In the genomic region with DNA sequence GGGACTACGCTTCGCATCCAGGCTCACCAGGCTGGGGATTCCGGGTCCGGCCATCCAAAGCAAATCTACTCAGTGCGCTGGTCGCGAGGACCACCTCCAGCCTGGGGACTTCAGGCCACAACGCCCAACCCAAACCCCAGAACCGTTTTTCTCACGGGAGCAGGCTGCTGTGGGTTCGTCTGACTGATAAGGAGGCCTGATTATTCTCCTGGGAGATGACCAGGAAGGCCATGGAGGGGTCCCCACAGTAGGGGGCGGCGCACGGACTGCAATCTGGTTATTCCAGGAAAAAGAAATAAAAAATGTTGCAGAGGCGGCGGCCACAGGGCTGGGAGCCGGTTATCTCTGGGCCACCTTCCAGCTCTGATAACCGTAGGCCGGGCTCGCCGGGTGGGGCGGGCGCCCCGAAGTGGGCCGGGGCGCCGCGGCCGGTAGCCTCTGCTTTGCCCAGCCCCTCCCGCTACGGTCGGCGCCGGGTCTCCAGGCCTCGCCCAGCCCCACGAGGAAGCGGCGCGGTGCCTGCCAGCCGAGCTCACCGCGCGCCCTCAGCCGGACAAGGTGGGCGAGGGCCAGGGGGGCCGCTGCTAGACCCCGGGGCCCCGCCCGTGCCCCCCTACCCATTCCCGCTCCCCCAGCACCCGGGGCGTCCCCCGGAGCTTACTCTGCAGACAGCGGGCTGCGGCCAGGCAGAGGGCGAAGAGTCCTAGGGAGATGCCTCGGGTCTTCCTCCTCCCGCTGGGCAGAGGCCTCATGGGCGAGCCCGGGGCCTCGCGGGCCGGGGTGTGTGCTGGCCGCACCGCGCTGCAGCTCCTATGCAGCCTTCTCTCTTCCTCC, we compare ENCODE assay signal across 9 cellular contexts. TPM values are rescaled to one million over a fixed set of nuclear protein-coding genes. Genes with fewer than 3 reads are reported as not detected.
DNase-seq lines count a peak whose midpoint lies in the region; ATAC-seq and TF ChIP-seq lines count a peak whose summit lies in the region.
"Had no signal": no experiment of that assay in that cellular context is flagged by ENCODE, and none has a peak within 500 bp of the region (broad histone marks: within the 10 kb centered on the region; RNA-seq: fewer than 3 reads in every experiment).

No MANE protein-coding gene starts in this region.

- no peak overlapping the region for H3K27ac Mint-ChIP-seq in progenitor cell of endocrine pancreas
- H3K27ac Mint-ChIP-seq: activated naive CD8-positive, alpha-beta T cell treated with anti-CD3 and anti-CD28 coated beads, Interleukin-2, amount 10 ng/mL, durations not matched to agents 7 days and 5 days had no signal

- no peak for ATAC-seq in GM18909 (IDR thresholded peaks at IDR 0.05; ENCODE audit: poor library complexity, unreplicated experiment)
- no peak for ATAC-seq in HG03342 (IDR thresholded peaks at IDR 0.05; ENCODE audit: unreplicated experiment)
- no peak for ATAC-seq in GM21447 (IDR thresholded peaks at IDR 0.05; ENCODE audit: unreplicated experiment)

- no peaks in the 10 kb centered on the region for H3K27me3 Mint-ChIP-seq in progenitor cell of endocrine pancreas

- TF ChIP-seq CTCF in progenitor cell of endocrine pancreas (IDR thresholded peaks at IDR 0.05; ENCODE audit: unreplicated experiment) = no peak

- H3K4me1 Mint-ChIP-seq in progenitor cell of endocrine pancreas (ENCODE audit: low read depth) = no peaks in the 10 kb centered on the region

- no peaks in the 10 kb centered on the region for H3K36me3 Mint-ChIP-seq in progenitor cell of endocrine pancreas (ENCODE audit: insufficient read depth)
- H3K36me3 Mint-ChIP-seq: activated naive CD8-positive, alpha-beta T cell treated with anti-CD3 and anti-CD28 coated beads, Interleukin-2, amount 10 ng/mL, durations not matched to agents 7 days and 5 days had no signal

- H3K9me3 Mint-ChIP-seq in progenitor cell of endocrine pancreas (ENCODE audit: low read depth) = no peaks in the 10 kb centered on the region
- H3K9me3 Mint-ChIP-seq: activated naive CD8-positive, alpha-beta T cell treated with anti-CD3 and anti-CD28 coated beads, Interleukin-2, amount 10 ng/mL, durations not matched to agents 7 days and 5 days had no signal

- DNase-seq in ELR (ENCODE audit: low read depth) = peak; percentile 47
- peak; percentile 42 for DNase-seq in RKO (ENCODE audit: low spot score)
- DNase-seq in fibroblast of the conjunctiva (ENCODE audit: low read depth) = peak; percentile 6
- no peak for DNase-seq in progenitor cell of endocrine pancreas (ENCODE audit: low spot score, unreplicated experiment)
- DNase-seq in NOMO-1 treated with DMSO at 0.1 percent for 48 hours (lab: John Stamatoyannopoulos, UW; ENCODE audit: unreplicated experiment) = no peak
- DNase-seq: activated naive CD8-positive, alpha-beta T cell treated with anti-CD3 and anti-CD28 coated beads, Interleukin-2, amount 10 ng/mL, durations not matched to agents 7 days and 5 days had no signal

- peak overlapping the region; percentile 9 for H3K4me3 Mint-ChIP-seq in progenitor cell of endocrine pancreas (ENCODE audit: low read depth)
- H3K4me3 Mint-ChIP-seq: activated naive CD8-positive, alpha-beta T cell treated with anti-CD3 and anti-CD28 coated beads, Interleukin-2, amount 10 ng/mL, durations not matched to agents 7 days and 5 days had no signal

RNA-seq across cellular contexts. Expression of gene VSTM5, which starts 0.5 kb away (rescaled TPM):
- 0.27 and 0.31 TPM in 2 replicates for total RNA-seq in progenitor cell of endocrine pancreas
- total RNA-seq: activated naive CD8-positive, alpha-beta T cell treated with anti-CD3 and anti-CD28 coated beads, Interleukin-2, amount 10 ng/mL, durations not matched to agents 7 days and 5 days had no signal

Comparison
In these comparisons a context has a peak if more than half of its experiments do, and no peak if none do; other contexts are left out.
1. DNase-seq: peak in ELR (single experiment), RKO (single experiment) and fibroblast of the conjunctiva (single experiment); none in progenitor cell of endocrine pancreas (single experiment) and NOMO-1 treated with DMSO at 0.1 percent for 48 hours (single experiment).